In genomic region chr14:81452766-81453165, GRCh38 we compare ENCODE assay signal across 10 cellular contexts. TPM values are rescaled to one million over a fixed set of nuclear protein-coding genes. Genes with fewer than 3 reads are reported as not detected.
DNase-seq lines count a peak whose midpoint lies in the region; ATAC-seq, FAIRE-seq and TF ChIP-seq lines count a peak whose summit lies in the region.
"Had no signal": no experiment of that assay in that cellular context is flagged by ENCODE, and none has a peak within 500 bp of the region (broad histone marks: within the 10 kb centered on the region; RNA-seq: fewer than 3 reads in every experiment).

No MANE protein-coding gene starts in this region.

- H3K79me2 ChIP-seq in HepG2 (ENCODE audit: insufficient read depth, low read length) = no peaks in the 10 kb centered on the region
- no peaks in the 10 kb centered on the region for H3K79me2 ChIP-seq in KMS-11 (ENCODE audit: insufficient read depth, low read depth)
- H3K79me2 ChIP-seq in endothelial cell of umbilical vein (ENCODE audit: control insufficient read depth, insufficient read depth, low read length) = no peaks in the 10 kb centered on the region

- no peak for TF ChIP-seq RAD21 in HepG2 (CRISPR knock-in tag; IDR thresholded peaks at IDR 0.05)

- H3K4me2 ChIP-seq in HepG2 (ENCODE audit: low read depth, low read length) = peak overlapping the region; percentile 66
- peak overlapping the region; percentile 56; the same call in 1 of the 2 replicates for H3K4me2 ChIP-seq in KMS-11
- H3K4me2 ChIP-seq in endothelial cell of umbilical vein (ENCODE audit: insufficient read depth, low read length) = no peak overlapping the region

- H3K4me3 ChIP-seq in HepG2 (replicated peaks in 1 of 3; ENCODE audit: insufficient read depth in 1 of 3, low read depth in 2 of 3, low read length in 3 of 3) = peak overlapping the region in 2 of 3 experiments; percentile 32 to 42; a peak in 3 of 6 replicates
- no peak overlapping the region for H3K4me3 ChIP-seq in right lobe of liver
- H3K4me3 ChIP-seq in KMS-11 (IDR thresholded peaks at IDR 0.05; ENCODE audit: insufficient read depth, low read depth, low read length) = no peak overlapping the region
- no peak overlapping the region for H3K4me3 ChIP-seq in endothelial cell of umbilical vein (replicated peaks in 1 of 3; ENCODE audit: insufficient read depth in 1 of 3, low read depth in 1 of 3, low read length in 3 of 3)
- H3K4me3 ChIP-seq: lung had no signal

- H3K9ac ChIP-seq in HepG2 (ENCODE audit: insufficient read depth, low read depth, low read length) (peak overlapping the region; percentile 2; the same call in 1 of the 2 replicates), KMS-11 (no peak overlapping the region), endothelial cell of umbilical vein (replicated peaks; ENCODE audit: extremely low read depth, insufficient read depth, low read length) (no peak overlapping the region)

- H3K27me3 ChIP-seq in HepG2 (ENCODE audit: control insufficient read depth in 1 of 2, insufficient read depth in 2 of 2, low read length in 2 of 2) (no peaks in the 10 kb centered on the region), right lobe of liver (no peaks in the 10 kb centered on the region), KMS-11 (ENCODE audit: insufficient read depth, low read depth) (no peaks in the 10 kb centered on the region), endothelial cell of umbilical vein (ENCODE audit: control insufficient read depth in 2 of 2, insufficient read depth in 2 of 2, low read length in 2 of 2) (peaks cover 2 to 10% of the 10 kb centered on the region in 2 experiments)

- H3K36me3 ChIP-seq in HepG2 (replicated peaks in 1 of 2; ENCODE audit: control insufficient read depth in 1 of 2, insufficient read depth in 2 of 2, low read length in 2 of 2) = no peaks in the 10 kb centered on the region
- no peaks in the 10 kb centered on the region for H3K36me3 ChIP-seq in right lobe of liver
- no peaks in the 10 kb centered on the region for H3K36me3 ChIP-seq in KMS-11 (ENCODE audit: insufficient read depth)
- no peaks in the 10 kb centered on the region for H3K36me3 ChIP-seq in endothelial cell of umbilical vein (ENCODE audit: control insufficient read depth in 2 of 2, extremely low read depth in 1 of 2, insufficient read depth in 2 of 2, low read length in 2 of 2)

- POLR2A ChIA-PET in HepG2 (lab: Yijun Ruan, JAX) = no interaction called here
- POLR2A ChIA-PET in endothelial cell of umbilical vein (lab: Charles Lee) = no interaction called here

- CTCF ChIA-PET in HepG2 (lab: Yijun Ruan, JAX; ENCODE audit: low intra/inter-chr PET ratio, low total read pairs) = interaction anchor here (3.9 kb wide), 1 partner anchor 183 kb away, joined by 59 read pairs; no protein-coding TSS in a partner anchor
- CTCF ChIA-PET in endothelial cell of umbilical vein (lab: Charles Lee) = interaction anchor here (0.6 to 8.9 kb wide), 11 partner anchors 12 to 1980 kb away, joined by 3 to 76 read pairs (median 4); partner anchors contain the start of gene TSHR

- TF ChIP-seq POLR2A in HepG2 (IDR thresholded peaks at IDR 0.05; ENCODE audit: insufficient read depth in 1 of 2, low read depth in 2 of 2, low read length in 2 of 2) (no peak), right lobe of liver (IDR thresholded peaks at IDR 0.05) (no peak), endothelial cell of umbilical vein (IDR thresholded peaks at IDR 0.05; ENCODE audit: low read depth, low read length) (no peak)

- WGBS in HepG2 (ENCODE audit: low lambda C conversion rate) = 22% methylated on average over 7 of the region's 7 CpGs
- 39% methylated on average over 7 of the region's 7 CpGs for WGBS in right lobe of liver (ENCODE audit: insufficient coverage, low coverage, low lambda C conversion rate, missing lambda C conversion rate)

- H3K27ac ChIP-seq in HepG2 (ENCODE audit: extremely low read length, insufficient read depth, low read length) (no peak overlapping the region), right lobe of liver (no peak overlapping the region), KMS-11 (no peak overlapping the region), endothelial cell of umbilical vein (ENCODE audit: insufficient read depth, low read depth, low read length) (no peak overlapping the region)

- in situ Hi-C loops in HepG2 (cut with HindIII; ENCODE audit: extremely low pct_ligation_motif_present, low pct_unique_long_range_greater_than_20kb) = loop anchor here (5.0 kb wide), 1 partner anchor 180 kb away; no protein-coding TSS in a partner anchor

- H3K9me1 ChIP-seq in endothelial cell of umbilical vein (replicated peaks; ENCODE audit: control insufficient read depth, extremely low read depth, insufficient read depth, low read length) = no peaks in the 10 kb centered on the region

- H4K20me1 ChIP-seq in HepG2 (ENCODE audit: insufficient read depth, low read length) = no peaks in the 10 kb centered on the region
- no peaks in the 10 kb centered on the region for H4K20me1 ChIP-seq in KMS-11 (ENCODE audit: insufficient read depth)
- H4K20me1 ChIP-seq in endothelial cell of umbilical vein (replicated peaks; ENCODE audit: control insufficient read depth, extremely low read depth, insufficient read depth, low read length) = no peaks in the 10 kb centered on the region

- FAIRE-seq in HepG2 (lab: Jason Lieb, UNC) = no peak
- no peak for FAIRE-seq in endothelial cell of umbilical vein (lab: Jason Lieb, UNC)
- FAIRE-seq in urothelium cell line (lab: Jason Lieb, UNC) = no peak

- TF ChIP-seq CTCF in HepG2 (CRISPR knock-in tag; IDR thresholded peaks at IDR 0.05) (no peak), right lobe of liver (IDR thresholded peaks at IDR 0.05) (no peak), KMS-11 (conservative IDR thresholded peaks at IDR 0.05; ENCODE audit: low read depth, low read length) (no peak), endothelial cell of umbilical vein (IDR thresholded peaks at IDR 0.05; ENCODE audit: extremely low read depth in 1 of 2, insufficient read depth in 1 of 2, low read depth in 1 of 2, low read length in 2 of 2) (no peak)

- no TSS peak for BruUV-seq in HepG2 (replicated peaks; lab: Mats Ljungman, UMichigan)
- BruUV-seq in endothelial cell of umbilical vein (replicated peaks; lab: Mats Ljungman, UMichigan) = no TSS peak

- no peaks in the 10 kb centered on the region for H3K9me3 ChIP-seq in HepG2 (ENCODE audit: low read length)
- H3K9me3 ChIP-seq in right lobe of liver = no peaks in the 10 kb centered on the region
- H3K9me3 ChIP-seq in endothelial cell of umbilical vein (replicated peaks; ENCODE audit: control insufficient read depth, insufficient read depth, low read length) = no peaks in the 10 kb centered on the region

- dilution Hi-C loops in endothelial cell of umbilical vein (cut with MboI; ENCODE audit: extremely low pct_ligation_motif_present, low sequenced_read_pairs) = no loop called here

- H2AFZ ChIP-seq in HepG2 (ENCODE audit: low read length) (peak overlapping the region; percentile 50), KMS-11 (ENCODE audit: low read depth) (peak overlapping the region; percentile 63), endothelial cell of umbilical vein (ENCODE audit: low read depth, low read length) (peak overlapping the region; percentile 39)

- DNase-seq in HepG2 (ENCODE audit: low spot score) = no peak
- DNase-seq in right lobe of liver = no peak
- no peak for DNase-seq in endothelial cell of umbilical vein (ENCODE audit: low read depth, low spot score)
- DNase-seq in urothelium cell line (ENCODE audit: low spot score) = peak; percentile 35
- DNase-seq in sciatic nerve (ENCODE audit: low spot score) = no peak
- DNase-seq in posterior cingulate gyrus = no peak
- DNase-seq in effector CD4-positive, alpha-beta T cell = no peak

- H3K4me1 ChIP-seq in HepG2 (ENCODE audit: insufficient read depth, low read length) (peaks cover 43% of the 10 kb centered on the region), right lobe of liver (peaks cover 0 to 6% (median 0%) of the 10 kb centered on the region in 4 donors), KMS-11 (ENCODE audit: low read depth, poor library complexity, severe bottlenecking) (peaks cover 13% of the 10 kb centered on the region), endothelial cell of umbilical vein (ENCODE audit: control insufficient read depth, extremely low read depth, insufficient read depth, low read length) (no peaks in the 10 kb centered on the region)

- peak; percentile 80 for ATAC-seq in HepG2
- ATAC-seq in right lobe of liver = no peak
- ATAC-seq in sciatic nerve = no peak

- TF ChIP-seq EP300 in HepG2 (IDR thresholded peaks at IDR 0.05; ENCODE audit: low read depth in 2 of 2, low read length in 2 of 2) (no peak), HepG2 (CRISPR knock-in tag; IDR thresholded peaks at IDR 0.05; ENCODE audit: borderline replicate concordance) (no peak)

- intact Hi-C loops in HepG2 (cut with micrococcal nuclease; ENCODE audit: unreplicated experiment) = loop anchor here (1.0 to 5.0 kb wide), 2 partner anchors 183 to 235 kb away; no protein-coding TSS in a partner anchor
- intact Hi-C loops in right lobe of liver (cut with DNase I) = loop anchor here in 1 of 2 donors (5.0 kb wide), 1 partner anchor 180 kb away; no protein-coding TSS in a partner anchor
- intact Hi-C loops in endothelial cell of umbilical vein (cut with micrococcal nuclease) = loop anchor here (1.0 kb wide), 2 partner anchors 183 to 497 kb away; partner anchors contain the start of gene TSHR
- intact Hi-C loops in sciatic nerve (cut with DNase I) = loop anchor here (5.0 kb wide), 1 partner anchor 185 kb away; no protein-coding TSS in a partner anchor
- intact Hi-C loops in posterior cingulate gyrus (cut with DNase I) = loop anchor here (1.0 kb wide), 1 partner anchor 183 kb away; no protein-coding TSS in a partner anchor

RNA-seq across cellular contexts. Expression of gene STON2, which starts 52.6 kb away (rescaled TPM):
- total RNA-seq in HepG2 (2016; rRNA removed; fragmentation: Illumina TruSeq; extraction: Trizol) (11.0 and 13.8 TPM in 2 replicates), right lobe of liver (10 to 100 TPM in 3 of 6 experiments, 1 to 10 TPM in 3; 4.9 to 23.7 (median 10.7) TPM), endothelial cell of umbilical vein (not detected in 2 replicates), sciatic nerve (54.4 TPM)
- total RNA-seq in HepG2 (2016; cell fraction: cytosol; rRNA removed; fragmentation: Illumina TruSeq; extraction: Trizol; ENCODE audit: low read depth) = 1.8 and 2.0 TPM in 2 replicates
- 10.5 and 13.2 TPM in 2 replicates for total RNA-seq in HepG2 (2016; cell fraction: insoluble cytoplasmic fraction; rRNA removed; fragmentation: Illumina TruSeq; extraction: Trizol)
- total RNA-seq in HepG2 (2016; cell fraction: membrane; rRNA removed; fragmentation: Illumina TruSeq; extraction: Trizol) = 3.1 and 3.8 TPM in 2 replicates
- 12.7 and 16.5 TPM in 2 replicates for total RNA-seq in HepG2 (2016; cell fraction: nucleus; rRNA removed; fragmentation: Illumina TruSeq; extraction: Trizol)
- polyA plus RNA-seq in HepG2 (2011; rRNA removed) (2.1 and 2.4 TPM in 2 replicates), endothelial cell of umbilical vein (not detected in 2 replicates)
- 0.71 and 1.6 TPM in 2 replicates for polyA plus RNA-seq in HepG2 (2011; cell fraction: cytosol; rRNA removed)
- 2.0 and 3.8 TPM in 2 replicates for polyA plus RNA-seq in HepG2 (2011; cell fraction: nucleus; rRNA removed)
- polyA plus RNA-seq in HepG2 (2012) = 1.3 and 1.6 TPM in 2 replicates
- 0.23 and 0.43 TPM in 2 replicates for polyA plus RNA-seq in HepG2 (2016; cell fraction: cytosol; fragmentation: Illumina TruSeq; extraction: Trizol; ENCODE audit: low read depth)
- polyA plus RNA-seq in HepG2 (2016; cell fraction: insoluble cytoplasmic fraction; fragmentation: Illumina TruSeq; extraction: Trizol; ENCODE audit: low read depth) = 2.4 TPM in 2 replicates
- polyA plus RNA-seq in HepG2 (2016; cell fraction: membrane; fragmentation: Illumina TruSeq; extraction: Trizol; ENCODE audit: low read depth) = 0.57 and 0.77 TPM in 2 replicates
- polyA plus RNA-seq in HepG2 (2016; cell fraction: nucleus; fragmentation: Illumina TruSeq; extraction: Trizol; ENCODE audit: insufficient read depth, low read depth) = 2.7 and 4.2 TPM in 2 replicates
- 15.1 and 91.4 TPM in 2 replicates for polyA minus RNA-seq in HepG2 (2011; rRNA and poly(A)+ RNA removed; ENCODE audit: low replicate concordance)
- polyA minus RNA-seq in HepG2 (2011; cell fraction: cytosol; rRNA and poly(A)+ RNA removed) = 6.2 and 6.7 TPM in 2 replicates
- polyA minus RNA-seq in HepG2 (2011; cell fraction: nucleus; rRNA and poly(A)+ RNA removed) = 14.8 and 17.2 TPM in 2 replicates
- 0.03 TPM in 1 of 2 replicates, not detected in the other for polyA plus RNA-seq in endothelial cell of umbilical vein (2011; cell fraction: cytosol; rRNA removed)
- not detected in 2 replicates for polyA plus RNA-seq in endothelial cell of umbilical vein (2011; cell fraction: nucleus; rRNA removed)
- not detected in 2 replicates for polyA plus RNA-seq in endothelial cell of umbilical vein (2012)
- 0.51 and 0.98 TPM in 2 replicates for polyA minus RNA-seq in endothelial cell of umbilical vein
- 44.3 TPM for polyA minus RNA-seq in endothelial cell of umbilical vein (2011; cell fraction: cytosol; rRNA and poly(A)+ RNA removed)
- 0.24 TPM in 1 of 2 replicates, not detected in the other for polyA minus RNA-seq in endothelial cell of umbilical vein (2011; cell fraction: nucleus; rRNA and poly(A)+ RNA removed)
- polyA plus RNA-seq: AG04450 had no signal

Comparison
In these comparisons a context has a peak if more than half of its experiments do, and no peak if none do; other contexts are left out.
1. H3K4me3 ChIP-seq: peak in HepG2 (2 of 3); none in right lobe of liver (0 of 3), KMS-11 (single experiment) and endothelial cell of umbilical vein (0 of 3).
2. Peak in every context shown above with its lines, with median percentiles within 50 percentile points of each other: H2AFZ ChIP-seq.